ENCODE assay signal across 8 cellular contexts in genomic region chr19:11694533-11695439, GRCh38. TPM values are rescaled to one million over a fixed set of nuclear protein-coding genes. Genes with fewer than 3 reads are reported as not detected.
DNase-seq lines count a peak whose midpoint lies in the region; ATAC-seq and TF ChIP-seq lines count a peak whose summit lies in the region.

No MANE protein-coding gene starts in this region.

- in situ Hi-C loops in brain microvascular endothelial cell (cut with HindIII; ENCODE audit: low pct_ligation_motif_present, low sequenced_read_pairs) (no loop called here), gastrocnemius medialis (cut with MboI; ENCODE audit: low sequenced_read_pairs in 4 of 4) (no loop called here)

- peaks cover 4 to 6% of the 10 kb centered on the region in 2 donors for H3K4me1 ChIP-seq in gastrocnemius medialis

- H3K9me3 ChIP-seq in gastrocnemius medialis: no peaks in the 10 kb centered on the region

- DNase-seq in ELF-1 (ENCODE audit: low read depth, low spot score) (peak; percentile 98), NCI-H187 treated with DMSO at 0.1 percent for 48 hours (lab: John Stamatoyannopoulos, UW) (peak; percentile 32), UCSD-AML1 (lab: John Stamatoyannopoulos, UW; ENCODE audit: unreplicated experiment) (peak; percentile 63), brain microvascular endothelial cell (peak; percentile 97), gastrocnemius medialis (peak; percentile 77)

- H3K36me3 ChIP-seq in brain microvascular endothelial cell (replicated peaks) (no peaks in the 10 kb centered on the region), gastrocnemius medialis (no peaks in the 10 kb centered on the region)

- peak; percentile 79 for ATAC-seq in HG02610 (IDR thresholded peaks at IDR 0.05; ENCODE audit: unreplicated experiment)
- ATAC-seq in gastrocnemius medialis: peak; percentile 90 to 91
- no peak for ATAC-seq in GM21717 (IDR thresholded peaks at IDR 0.05; ENCODE audit: unreplicated experiment)

- no peaks in the 10 kb centered on the region for H3K27me3 ChIP-seq in brain microvascular endothelial cell (replicated peaks)
- H3K27me3 ChIP-seq in gastrocnemius medialis: peaks cover 0 to 10% (median 0%) of the 10 kb centered on the region in 3 donors

- H3K4me3 ChIP-seq in brain microvascular endothelial cell (ENCODE audit: low read depth, low read length) (peak overlapping the region; percentile 80), iPS-11a (ENCODE audit: low read depth, low read length) (peak overlapping the region; percentile 75), gastrocnemius medialis (peak overlapping the region; percentile 59 to 75 (median 64))

- TF ChIP-seq CTCF in brain microvascular endothelial cell (IDR thresholded peaks at IDR 0.05; ENCODE audit: low read depth, low read length, missing control alignments) (no peak), gastrocnemius medialis (IDR thresholded peaks at IDR 0.05 in 4 of 5, conservative IDR thresholded peaks at IDR 0.05 in 1 of 5) (no peak)

- TF ChIP-seq POLR2A in gastrocnemius medialis (IDR thresholded peaks at IDR 0.05): peak; percentile 15 to 56

- peak overlapping the region; percentile 25 for H3K27ac ChIP-seq in brain microvascular endothelial cell
- peak overlapping the region in 3 of 4 donors; percentile 41 to 60 (median 56) for H3K27ac ChIP-seq in gastrocnemius medialis

- intact Hi-C loops in gastrocnemius medialis (cut with DNase I; ENCODE audit: low total_unique reads): no loop called here

RNA-seq across cellular contexts. Expression of gene ZNF823, which starts 44.0 kb away (rescaled TPM):
- 1 to 10 TPM; 1.4 to 4.1 (median 2.6) TPM for total RNA-seq in gastrocnemius medialis

Comparison
In these comparisons a context has a peak if more than half of its experiments do, and no peak if none do; other contexts are left out.
1. DNase-seq: peak in every context shown above with its lines; median percentile 98 in ELF-1; 97 in brain microvascular endothelial cell; 77 in gastrocnemius medialis; 63 in UCSD-AML1; 32 in NCI-H187 treated with DMSO at 0.1 percent for 48 hours.